ENCODE assay signal across 16 cellular contexts in genomic region chr11:63563201-63564055, GRCh38. TPM values are rescaled to one million over a fixed set of nuclear protein-coding genes. Genes with fewer than 3 reads are reported as not detected.
DNase-seq lines count a peak whose midpoint lies in the region; ATAC-seq and TF ChIP-seq lines count a peak whose summit lies in the region.
"Had no signal": no experiment of that assay in that cellular context is flagged by ENCODE, and none has a peak within 500 bp of the region (broad histone marks: within the 10 kb centered on the region; RNA-seq: fewer than 3 reads in every experiment).

Gene PLAAT2 (minus strand): TSS chr11:63563379. CDS start chr11:63563324, 55 bp downstream.

- no peak for TF ChIP-seq CTCF in liver (IDR thresholded peaks at IDR 0.05; ENCODE audit: low read depth, low read length, missing input control)
- no peak for TF ChIP-seq CTCF in type B pancreatic cell (conservative IDR thresholded peaks at IDR 0.05)

- DNase-seq in activated naive CD4-positive, alpha-beta T cell treated with anti-CD3 and anti-CD28 coated beads, Interleukin-2, amount 50 U/mL, for 16 hours, result no peak
- no peak for DNase-seq in T-helper 17 cell
- no peak for DNase-seq in type B pancreatic cell (ENCODE audit: extremely low spot score, unreplicated experiment)
- DNase-seq in NCI-H1105 treated with DMSO at 0.1 percent for 48 hours (lab: John Stamatoyannopoulos, UW), result no peak
- no peak for DNase-seq in NCI-H345 (lab: John Stamatoyannopoulos, UW)
- no peak for DNase-seq in aorta
- DNase-seq: activated B cell treated with CpG ODN at 0.5 μM for 24 hours; activated effector memory CD4-positive, alpha-beta T cell treated with anti-CD3 and anti-CD28 coated beads, Interleukin-2, amount 50 U/mL, for 16 hours; erythroblast; GOT3; uterus had no signal

- H3K9ac ChIP-seq in liver (ENCODE audit: low read depth in 1 of 2, low read length in 2 of 2), result no peak within 1 kb of the TSS

- 65% methylated on average over 13 of the region's 13 CpGs for WGBS in liver
- 95 to 96% methylated on average over 13 of the region's 13 CpGs for WGBS in aorta, 2 donors

- H3K36me3 ChIP-seq in liver (ENCODE audit: control insufficient read depth in 4 of 4, insufficient read depth in 3 of 4, low read depth in 1 of 4, low read length in 3 of 4) (no peaks in the 10 kb centered on the region), aorta (ENCODE audit: control insufficient read depth in 1 of 2, insufficient read depth in 2 of 2, low read length in 1 of 2) (no peaks in the 10 kb centered on the region)
- H3K36me3 ChIP-seq: uterus had no signal

- H3K27ac Mint-ChIP-seq in activated naive CD4-positive, alpha-beta T cell treated with anti-CD3 and anti-CD28 coated beads, Interleukin-2, amount 50 U/mL, for 24 hours, result peak within 1 kb of the TSS; percentile 51
- H3K27ac Mint-ChIP-seq in T-helper 17 cell (peak within 1 kb of the TSS; percentile 90), type B pancreatic cell (peak within 1 kb of the TSS; percentile 99)
- H3K27ac Mint-ChIP-seq: activated B cell treated with CpG ODN at 0.5 μM for 24 hours had no signal

- H3K27ac ChIP-seq in liver (ENCODE audit: low read depth in 1 of 2, low read length in 2 of 2) (no peak within 1 kb of the TSS), aorta (ENCODE audit: low read depth in 1 of 2, low read length in 2 of 2) (no peak within 1 kb of the TSS)
- H3K27ac ChIP-seq: uterus had no signal

- no peaks in the 10 kb centered on the region for H3K27me3 Mint-ChIP-seq in activated naive CD4-positive, alpha-beta T cell treated with anti-CD3 and anti-CD28 coated beads, Interleukin-2, amount 50 U/mL, for 24 hours
- H3K27me3 Mint-ChIP-seq in T-helper 17 cell (no peaks in the 10 kb centered on the region), type B pancreatic cell (no peaks in the 10 kb centered on the region)

- intact Hi-C loops in aorta (cut with DNase I), result no loop called here

- ATAC-seq in T-helper 17 cell (no peak), aorta (ENCODE audit: low FRiP score) (no peak)
- ATAC-seq: SK-N-SH treated with all-trans-retinoic acid at 6 μM for 48 hours had no signal

- H3K4me1 ChIP-seq in liver (ENCODE audit: control insufficient read depth in 4 of 4, insufficient read depth in 4 of 4, low read length in 3 of 4) (peaks cover 3 to 15% (median 8%) of the 10 kb centered on the region in 4 donors), aorta (ENCODE audit: control insufficient read depth in 1 of 2, insufficient read depth in 2 of 2, low read length in 2 of 2) (peaks cover 0 to 3% of the 10 kb centered on the region in 2 donors)

- no peak within 1 kb of the TSS for H3K4me3 ChIP-seq in liver (ENCODE audit: low read depth in 1 of 3, low read length in 3 of 3)
- no peak within 1 kb of the TSS for H3K4me3 ChIP-seq in aorta (ENCODE audit: low read length in 2 of 2)
- H3K4me3 ChIP-seq: uterus had no signal

- H3K9me3 Mint-ChIP-seq in activated naive CD4-positive, alpha-beta T cell treated with anti-CD3 and anti-CD28 coated beads, Interleukin-2, amount 50 U/mL, for 24 hours, result no peaks in the 10 kb centered on the region
- H3K9me3 Mint-ChIP-seq in type B pancreatic cell, result no peaks in the 10 kb centered on the region
- H3K9me3 Mint-ChIP-seq: activated B cell treated with CpG ODN at 0.5 μM for 24 hours had no signal

- H3K9me3 ChIP-seq in T-helper 17 cell (ENCODE audit: control insufficient read depth, low read length, poor library complexity, severe bottlenecking), result no peaks in the 10 kb centered on the region
- no peaks in the 10 kb centered on the region for H3K9me3 ChIP-seq in liver (ENCODE audit: control insufficient read depth in 4 of 4, low read length in 3 of 4)
- no peaks in the 10 kb centered on the region for H3K9me3 ChIP-seq in aorta (ENCODE audit: control insufficient read depth, low read length)
- H3K9me3 ChIP-seq: uterus had no signal

- no peaks in the 10 kb centered on the region for H3K36me3 Mint-ChIP-seq in activated naive CD4-positive, alpha-beta T cell treated with anti-CD3 and anti-CD28 coated beads, Interleukin-2, amount 50 U/mL, for 24 hours
- H3K36me3 Mint-ChIP-seq in T-helper 17 cell (ENCODE audit: low read depth) (no peaks in the 10 kb centered on the region), type B pancreatic cell (no peaks in the 10 kb centered on the region)

- no peak for TF ChIP-seq RAD21 in liver (IDR thresholded peaks at IDR 0.05)

- peaks cover 73% of the 10 kb centered on the region for H3K4me1 Mint-ChIP-seq in activated naive CD4-positive, alpha-beta T cell treated with anti-CD3 and anti-CD28 coated beads, Interleukin-2, amount 50 U/mL, for 24 hours
- H3K4me1 Mint-ChIP-seq in T-helper 17 cell (peaks cover 39% of the 10 kb centered on the region), type B pancreatic cell (ENCODE audit: unreplicated experiment) (peaks cover 31% of the 10 kb centered on the region)

- H3K27me3 ChIP-seq in liver (ENCODE audit: control insufficient read depth in 4 of 4, insufficient read depth in 4 of 4, low read length in 3 of 4) (no peaks in the 10 kb centered on the region), aorta (ENCODE audit: control insufficient read depth in 1 of 2, insufficient read depth in 2 of 2, low read length in 1 of 2) (no peaks in the 10 kb centered on the region)
- H3K27me3 ChIP-seq: uterus had no signal

- peak within 1 kb of the TSS; percentile 37 for H3K4me3 Mint-ChIP-seq in activated naive CD4-positive, alpha-beta T cell treated with anti-CD3 and anti-CD28 coated beads, Interleukin-2, amount 50 U/mL, for 24 hours
- H3K4me3 Mint-ChIP-seq in T-helper 17 cell (no peak within 1 kb of the TSS), type B pancreatic cell (peak within 1 kb of the TSS; percentile 51)
- H3K4me3 Mint-ChIP-seq: activated B cell treated with CpG ODN at 0.5 μM for 24 hours had no signal

TF ChIP-seq in liver, 16 proteins besides CTCF, POLR2A, EP300 and RAD21:
- TF ChIP-seq HNF4G (IDR thresholded peaks at IDR 0.05), result no peak
- no peak for TF ChIP-seq EGR1 (IDR thresholded peaks at IDR 0.05; ENCODE audit: low read depth in 2 of 2)
- TF ChIP-seq REST (IDR thresholded peaks at IDR 0.05), result no peak
- TF ChIP-seq YY1 (IDR thresholded peaks at IDR 0.05), result no peak
- TF ChIP-seq GABPA (IDR thresholded peaks at IDR 0.05 in 1 of 2, conservative IDR thresholded peaks at IDR 0.05 in 1 of 2), result no peak
- no peak for TF ChIP-seq FOXA2 (IDR thresholded peaks at IDR 0.05)
- TF ChIP-seq RXRA (IDR thresholded peaks at IDR 0.05), result peak in 1 of 2 donors; percentile 32
- peak; percentile 48 to 67 for TF ChIP-seq HNF4A (conservative IDR thresholded peaks at IDR 0.05)

RNA-seq across cellular contexts. Expression of gene PLAAT2, which starts in this region (rescaled TPM):
- total RNA-seq in T-helper 17 cell (under 1 TPM in 1 of 2 donors, not detected in 1; 0.63 TPM), liver (not detected), type B pancreatic cell (ENCODE audit: low replicate concordance) (6.0 and 7.8 TPM in 2 replicates), aorta (not detected)
- polyA plus RNA-seq in liver (under 1 TPM; 0.32 to 0.44 TPM), aorta (10 to 100 TPM in 1 of 2 donors, under 1 TPM in 1; 0.82 to 30.3 TPM)
- total RNA-seq: activated B cell treated with CpG ODN at 0.5 μM for 24 hours, cardiac septum, lung microvascular endothelial cell, uterus had no signal
